In the genomic region with DNA sequence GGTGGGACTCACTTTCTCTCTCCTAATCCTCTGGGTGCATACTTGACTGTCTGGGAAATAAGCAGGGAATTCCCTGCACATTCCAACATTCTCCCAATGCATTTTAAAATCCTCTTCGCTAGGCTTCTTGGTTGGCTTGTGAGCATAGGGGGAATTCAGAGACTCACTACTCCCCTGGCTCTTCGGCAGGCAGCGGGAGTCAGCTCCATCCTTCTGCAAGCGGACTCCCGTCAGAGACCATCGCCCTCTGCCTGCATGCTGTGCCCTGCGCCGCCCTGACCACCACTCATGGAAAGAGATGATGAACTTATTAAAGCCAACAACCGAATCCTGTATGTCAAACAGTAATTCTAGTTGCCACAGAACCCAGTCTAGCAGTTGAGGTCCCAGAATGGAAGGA, we compare ENCODE assay signal across 28 cellular contexts.
DNase-seq lines count a peak whose midpoint lies in the region; ATAC-seq and TF ChIP-seq lines count a peak whose summit lies in the region.
"Had no signal": no experiment of that assay in that cellular context is flagged by ENCODE, and none has a peak within 500 bp of the region (broad histone marks: within the 10 kb centered on the region; RNA-seq: fewer than 3 reads in every experiment).

No MANE protein-coding gene starts in this region.

- H3K4me1 ChIP-seq in transverse colon = peaks cover 8 to 27% (median 17%) of the 10 kb centered on the region in 4 donors

- POLR2A ChIA-PET in WTC11 (lab: Charles Lee) = no interaction called here

- H3K4me1 Mint-ChIP-seq in WTC11 (peaks cover 42% of the 10 kb centered on the region), endothelial cell (ENCODE audit: unreplicated experiment) (peaks cover 40% of the 10 kb centered on the region), neural crest cell (peaks cover 71% of the 10 kb centered on the region)
- H3K4me1 Mint-ChIP-seq in activated CD4-positive, alpha-beta T cell treated with anti-CD3 and anti-CD28 coated beads, Interleukin-2, amount 10 ng/mL, durations not matched to agents 24 days and 14 days = peaks cover 36% of the 10 kb centered on the region

- H3K27ac Mint-ChIP-seq in WTC11 (no peak overlapping the region), endothelial cell (ENCODE audit: unreplicated experiment) (no peak overlapping the region), neural crest cell (ENCODE audit: unreplicated experiment) (peak overlapping the region; percentile 88)
- H3K27ac Mint-ChIP-seq in activated CD4-positive, alpha-beta T cell treated with anti-CD3 and anti-CD28 coated beads, Interleukin-2, amount 10 ng/mL, durations not matched to agents 24 days and 14 days = no peak overlapping the region
- H3K27ac Mint-ChIP-seq: activated CD4-positive, alpha-beta T cell treated with anti-CD3 and anti-CD28 coated beads, Interleukin-2, amount 10 ng/mL, durations not matched to agents 7 days and 5 days; activated naive CD8-positive, alpha-beta T cell treated with anti-CD3 and anti-CD28 coated beads, Interleukin-2, amount 50 U/mL, for 24 hours; stimulated activated effector memory CD8-positive, alpha-beta T cell treated with anti-CD3 and anti-CD28 coated beads, Interleukin-12 subunit alpha, Interleukin-12 subunit beta, amount 100 ng/mL, for 72 hours had no signal

- CTCF ChIA-PET in WTC11 (lab: Charles Lee) = interaction anchor here (0.6 to 2.2 kb wide), 3 partner anchors 14 to 167 kb away, joined by 3 to 14 read pairs (median 3); no protein-coding TSS in a partner anchor

- in situ Hi-C loops in transverse colon (cut with MboI; ENCODE audit: low pct_ligation_motif_present in 1 of 4, low pct_unique_long_range_greater_than_20kb in 1 of 4, low sequenced_read_pairs in 3 of 4) = no loop called here

- no peaks in the 10 kb centered on the region for H3K36me3 Mint-ChIP-seq in WTC11
- no peaks in the 10 kb centered on the region for H3K36me3 Mint-ChIP-seq in endothelial cell (ENCODE audit: low read depth, unreplicated experiment)
- H3K36me3 Mint-ChIP-seq in neural crest cell (ENCODE audit: low read depth) = no peaks in the 10 kb centered on the region
- no peaks in the 10 kb centered on the region for H3K36me3 Mint-ChIP-seq in activated CD4-positive, alpha-beta T cell treated with anti-CD3 and anti-CD28 coated beads, Interleukin-2, amount 10 ng/mL, durations not matched to agents 24 days and 14 days (ENCODE audit: low read depth)
- H3K36me3 Mint-ChIP-seq: stimulated activated effector memory CD8-positive, alpha-beta T cell treated with anti-CD3 and anti-CD28 coated beads, Interleukin-12 subunit alpha, Interleukin-12 subunit beta, amount 100 ng/mL, for 72 hours had no signal

- TF ChIP-seq CTCF in WTC11 (IDR thresholded peaks at IDR 0.05) = no peak
- no peak for TF ChIP-seq CTCF in endothelial cell (IDR thresholded peaks at IDR 0.05; ENCODE audit: unreplicated experiment)
- no peak for TF ChIP-seq CTCF in neural crest cell (conservative IDR thresholded peaks at IDR 0.05)
- no peak for TF ChIP-seq CTCF in transverse colon (IDR thresholded peaks at IDR 0.05)

- no peak for TF ChIP-seq POLR2A in transverse colon (IDR thresholded peaks at IDR 0.05)

- H3K36me3 ChIP-seq in transverse colon = no peaks in the 10 kb centered on the region
- H3K36me3 ChIP-seq: neutrophil, right lobe of liver, upper lobe of left lung, WERI-Rb-1 had no signal

- H3K27ac ChIP-seq in transverse colon = peak overlapping the region in 3 of 4 donors; percentile 3 to 80 (median 15)
- H3K27ac ChIP-seq: body of pancreas, epithelial cell of prostate, neutrophil, right lobe of liver, SJCRH30, upper lobe of left lung, WERI-Rb-1 had no signal

- DNase-seq in WTC11 (ENCODE audit: low spot score) (no peak), endothelial cell (ENCODE audit: low spot score) (no peak), neural crest cell (ENCODE audit: low read depth, low spot score) (no peak), transverse colon (no peak), NCI-H2029 (lab: John Stamatoyannopoulos, UW) (no peak)
- no peak for DNase-seq in activated CD4-positive, alpha-beta T cell treated with anti-CD3 and anti-CD28 coated beads, Interleukin-2, amount 10 ng/mL, durations not matched to agents 24 days and 14 days
- no peak for DNase-seq in activated CD8-positive, alpha-beta memory T cell treated with anti-CD3 and anti-CD28 coated beads, Interleukin-2, amount 50 U/mL, for 4 hours
- DNase-seq: activated naive CD8-positive, alpha-beta T cell treated with anti-CD3 and anti-CD28 coated beads, Interleukin-2, amount 50 U/mL, for 24 hours; activated T-cell treated with anti-CD3 and anti-CD28 coated beads, Interleukin-2, amount 50 U/mL, for 4 hours; body of pancreas; DMS79; GF-D8; NCI-H1092; NCI-H187; NCI-H2171; NCI-H510A; right lobe of liver; RPMI8226; SJCRH30; T1000; upper lobe of left lung; WERI-Rb-1 had no signal

- H3K9me3 Mint-ChIP-seq in WTC11 (no peaks in the 10 kb centered on the region), endothelial cell (ENCODE audit: unreplicated experiment) (no peaks in the 10 kb centered on the region), neural crest cell (no peaks in the 10 kb centered on the region)
- no peaks in the 10 kb centered on the region for H3K9me3 Mint-ChIP-seq in activated CD4-positive, alpha-beta T cell treated with anti-CD3 and anti-CD28 coated beads, Interleukin-2, amount 10 ng/mL, durations not matched to agents 24 days and 14 days
- H3K9me3 Mint-ChIP-seq: activated CD4-positive, alpha-beta T cell treated with anti-CD3 and anti-CD28 coated beads, Interleukin-2, amount 10 ng/mL, durations not matched to agents 7 days and 5 days; activated naive CD8-positive, alpha-beta T cell treated with anti-CD3 and anti-CD28 coated beads, Interleukin-2, amount 50 U/mL, for 24 hours; activated T-cell treated with anti-CD3 and anti-CD28 coated beads, Interleukin-2, amount 50 U/mL, for 4 hours; stimulated activated effector memory CD8-positive, alpha-beta T cell treated with anti-CD3 and anti-CD28 coated beads, Interleukin-12 subunit alpha, Interleukin-12 subunit beta, amount 100 ng/mL, for 72 hours had no signal

- H3K4me3 Mint-ChIP-seq in WTC11 = no peak overlapping the region
- peak overlapping the region; percentile 70 for H3K4me3 Mint-ChIP-seq in endothelial cell (ENCODE audit: unreplicated experiment)
- H3K4me3 Mint-ChIP-seq in neural crest cell = peak overlapping the region; percentile 3
- H3K4me3 Mint-ChIP-seq in activated CD4-positive, alpha-beta T cell treated with anti-CD3 and anti-CD28 coated beads, Interleukin-2, amount 10 ng/mL, durations not matched to agents 24 days and 14 days = no peak overlapping the region
- H3K4me3 Mint-ChIP-seq: activated CD4-positive, alpha-beta T cell treated with anti-CD3 and anti-CD28 coated beads, Interleukin-2, amount 10 ng/mL, durations not matched to agents 7 days and 5 days; activated naive CD8-positive, alpha-beta T cell treated with anti-CD3 and anti-CD28 coated beads, Interleukin-2, amount 50 U/mL, for 24 hours; activated T-cell treated with anti-CD3 and anti-CD28 coated beads, Interleukin-2, amount 50 U/mL, for 4 hours; stimulated activated effector memory CD8-positive, alpha-beta T cell treated with anti-CD3 and anti-CD28 coated beads, Interleukin-12 subunit alpha, Interleukin-12 subunit beta, amount 100 ng/mL, for 72 hours had no signal

- WGBS in transverse colon (ENCODE audit: low coverage in 1 of 2), 2 donors = 91 to 100% methylated on average over 1 to 9 of the region's 9 CpGs

- ATAC-seq in WTC11 = 0 out of 2 replicates have a peak, but pooled peaks have one; percentile 26
- no peak for ATAC-seq in GM19395 (IDR thresholded peaks at IDR 0.05; ENCODE audit: unreplicated experiment)
- ATAC-seq: body of pancreas, right lobe of liver had no signal

- H3K9me3 ChIP-seq in transverse colon = no peaks in the 10 kb centered on the region
- H3K9me3 ChIP-seq: body of pancreas, neutrophil, right lobe of liver, SJCRH30, upper lobe of left lung had no signal

- H3K27me3 Mint-ChIP-seq in WTC11 (ENCODE audit: low read depth) = no peaks in the 10 kb centered on the region; the same call in 1 of the 2 replicates
- peaks cover 2% of the 10 kb centered on the region for H3K27me3 Mint-ChIP-seq in endothelial cell (ENCODE audit: unreplicated experiment)
- H3K27me3 Mint-ChIP-seq in neural crest cell (ENCODE audit: low read depth) = no peaks in the 10 kb centered on the region
- peaks cover 4% of the 10 kb centered on the region for H3K27me3 Mint-ChIP-seq in activated CD4-positive, alpha-beta T cell treated with anti-CD3 and anti-CD28 coated beads, Interleukin-2, amount 10 ng/mL, durations not matched to agents 24 days and 14 days

- no peak for TF ChIP-seq EP300 in transverse colon (IDR thresholded peaks at IDR 0.05; ENCODE audit: low read depth)

- H3K27me3 ChIP-seq in transverse colon = no peaks in the 10 kb centered on the region
- H3K27me3 ChIP-seq: body of pancreas, right lobe of liver, SJCRH30, upper lobe of left lung had no signal

- intact Hi-C loops in transverse colon (cut with DNase I; ENCODE audit: low total_unique reads) = no loop called here
- intact Hi-C loops in activated CD4-positive, alpha-beta T cell treated with anti-CD3 and anti-CD28 coated beads, Interleukin-2, amount 10 ng/mL, durations not matched to agents 24 days and 14 days (cut with micrococcal nuclease) = no loop called here

- H3K4me3 ChIP-seq in transverse colon = no peak overlapping the region
- H3K4me3 ChIP-seq: body of pancreas, K562, right lobe of liver, SJCRH30, upper lobe of left lung had no signal

TF ChIP-seq in WTC11, 78 proteins besides CTCF, POLR2A, EP300 and RAD21 (continues in another document):
- TF ChIP-seq, protein P1, sequence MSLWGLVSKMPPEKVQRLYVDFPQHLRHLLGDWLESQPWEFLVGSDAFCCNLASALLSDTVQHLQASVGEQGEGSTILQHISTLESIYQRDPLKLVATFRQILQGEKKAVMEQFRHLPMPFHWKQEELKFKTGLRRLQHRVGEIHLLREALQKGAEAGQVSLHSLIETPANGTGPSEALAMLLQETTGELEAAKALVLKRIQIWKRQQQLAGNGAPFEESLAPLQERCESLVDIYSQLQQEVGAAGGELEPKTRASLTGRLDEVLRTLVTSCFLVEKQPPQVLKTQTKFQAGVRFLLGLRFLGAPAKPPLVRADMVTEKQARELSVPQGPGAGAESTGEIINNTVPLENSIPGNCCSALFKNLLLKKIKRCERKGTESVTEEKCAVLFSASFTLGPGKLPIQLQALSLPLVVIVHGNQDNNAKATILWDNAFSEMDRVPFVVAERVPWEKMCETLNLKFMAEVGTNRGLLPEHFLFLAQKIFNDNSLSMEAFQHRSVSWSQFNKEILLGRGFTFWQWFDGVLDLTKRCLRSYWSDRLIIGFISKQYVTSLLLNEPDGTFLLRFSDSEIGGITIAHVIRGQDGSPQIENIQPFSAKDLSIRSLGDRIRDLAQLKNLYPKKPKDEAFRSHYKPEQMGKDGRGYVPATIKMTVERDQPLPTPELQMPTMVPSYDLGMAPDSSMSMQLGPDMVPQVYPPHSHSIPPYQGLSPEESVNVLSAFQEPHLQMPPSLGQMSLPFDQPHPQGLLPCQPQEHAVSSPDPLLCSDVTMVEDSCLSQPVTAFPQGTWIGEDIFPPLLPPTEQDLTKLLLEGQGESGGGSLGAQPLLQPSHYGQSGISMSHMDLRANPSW (CRISPR knock-in tag; conservative IDR thresholded peaks at IDR 0.05; ENCODE audit: low read depth) = no peak

Comparison
In these comparisons a context has a peak if more than half of its experiments do, and no peak if none do; other contexts are left out.
1. H3K4me3 Mint-ChIP-seq: peak in endothelial cell (single experiment) and neural crest cell (single experiment); none in WTC11 (single experiment) and activated CD4-positive, alpha-beta T cell treated with anti-CD3 and anti-CD28 coated beads, Interleukin-2, amount 10 ng/mL, durations not matched to agents 24 days and 14 days (single experiment).